21 cellular contexts compared by ENCODE assay signal in genomic region chr2:238567067-238567855, GRCh38.
DNase-seq lines count a peak whose midpoint lies in the region; ATAC-seq and TF ChIP-seq lines count a peak whose summit lies in the region.
"Had no signal": no experiment of that assay in that cellular context is flagged by ENCODE, and none has a peak within 500 bp of the region (broad histone marks: within the 10 kb centered on the region; RNA-seq: fewer than 3 reads in every experiment).

No MANE protein-coding gene starts in this region.

- 78 to 80% methylated on average over 11 to 22 of the region's 22 CpGs for WGBS in upper lobe of left lung, 2 donors

- no peak overlapping the region for H3K27ac ChIP-seq in colonic mucosa
- H3K27ac ChIP-seq in upper lobe of left lung: peak overlapping the region in 1 of 4 donors; percentile 90
- H3K27ac ChIP-seq: 22Rv1 had no signal

- ATAC-seq in upper lobe of left lung (ENCODE audit: low FRiP score in 2 of 2) (no peak), GM18868 (IDR thresholded peaks at IDR 0.05; ENCODE audit: unreplicated experiment) (no peak)
- no peak for ATAC-seq in stimulated activated effector memory CD8-positive, alpha-beta T cell treated with anti-CD3 and anti-CD28 coated beads, Interleukin-12 subunit alpha, Interleukin-12 subunit beta, amount 100 ng/mL, for 72 hours
- ATAC-seq: CD8-positive, alpha-beta T cell; GM23338 had no signal

- H3K27me3 Mint-ChIP-seq in neural crest cell (ENCODE audit: low read depth): no peaks in the 10 kb centered on the region

- H3K36me3 ChIP-seq in colonic mucosa: no peaks in the 10 kb centered on the region
- H3K36me3 ChIP-seq in upper lobe of left lung: no peaks in the 10 kb centered on the region

- H3K9ac ChIP-seq in colonic mucosa (ENCODE audit: low read depth in 2 of 2, low read length in 2 of 2): no peak overlapping the region

- no peak for TF ChIP-seq EP300 in upper lobe of left lung (IDR thresholded peaks at IDR 0.05)

- H3K27me3 ChIP-seq in colonic mucosa (no peaks in the 10 kb centered on the region), upper lobe of left lung (no peaks in the 10 kb centered on the region)

- H3K4me1 ChIP-seq in colonic mucosa (no peaks in the 10 kb centered on the region), upper lobe of left lung (peaks cover 0 to 36% (median 12%) of the 10 kb centered on the region in 4 donors)

- no peaks in the 10 kb centered on the region for H3K36me3 Mint-ChIP-seq in neural crest cell (ENCODE audit: low read depth)
- H3K36me3 Mint-ChIP-seq in stimulated activated effector memory CD8-positive, alpha-beta T cell treated with anti-CD3 and anti-CD28 coated beads, Interleukin-12 subunit alpha, Interleukin-12 subunit beta, amount 100 ng/mL, for 72 hours: no peaks in the 10 kb centered on the region
- H3K36me3 Mint-ChIP-seq: CD8-positive, alpha-beta T cell; IgD-negative memory B cell had no signal

- H3K4me1 Mint-ChIP-seq in neural crest cell: peaks cover 15% of the 10 kb centered on the region
- no peaks in the 10 kb centered on the region for H3K4me1 Mint-ChIP-seq in stimulated activated effector memory CD8-positive, alpha-beta T cell treated with anti-CD3 and anti-CD28 coated beads, Interleukin-12 subunit alpha, Interleukin-12 subunit beta, amount 100 ng/mL, for 72 hours
- H3K4me1 Mint-ChIP-seq: IgD-negative memory B cell had no signal

- H3K4me3 ChIP-seq in colonic mucosa: no peak overlapping the region
- no peak overlapping the region for H3K4me3 ChIP-seq in upper lobe of left lung
- H3K4me3 ChIP-seq: GM23338 had no signal

- H3K27ac Mint-ChIP-seq in neural crest cell (ENCODE audit: unreplicated experiment): peak overlapping the region; percentile 71
- no peak overlapping the region for H3K27ac Mint-ChIP-seq in stimulated activated effector memory CD8-positive, alpha-beta T cell treated with anti-CD3 and anti-CD28 coated beads, Interleukin-12 subunit alpha, Interleukin-12 subunit beta, amount 100 ng/mL, for 72 hours
- H3K27ac Mint-ChIP-seq: CD8-positive, alpha-beta T cell; GM23338; IgD-negative memory B cell had no signal

- peak; percentile 49 for DNase-seq in activated effector memory CD4-positive, alpha-beta T cell treated with anti-CD3 and anti-CD28 coated beads, Interleukin-2, amount 50 U/mL, for 16 hours
- DNase-seq in activated effector memory CD4-positive, alpha-beta T cell treated with Interleukin-2 at 50 U/mL for 16 hours: no peak
- peak; percentile 71 for DNase-seq in colonic mucosa
- DNase-seq in neural crest cell (ENCODE audit: low read depth, low spot score): no peak
- DNase-seq in upper lobe of left lung: peak; percentile 76 to 77
- DNase-seq in NK-92 (lab: John Stamatoyannopoulos, UW; ENCODE audit: unreplicated experiment): no peak
- DNase-seq in stimulated activated effector memory CD8-positive, alpha-beta T cell treated with anti-CD3 and anti-CD28 coated beads, Interleukin-12 subunit alpha, Interleukin-12 subunit beta, amount 100 ng/mL, for 72 hours (ENCODE audit: low spot score in 2 of 2): no peak
- DNase-seq: C1 segment of cervical spinal cord; CD8-positive, alpha-beta T cell; DND-41; HCEC 1CT; NCI-H1105; NCI-H146; NCI-H2029 treated with DMSO at 0.1 percent for 48 hours; NCI-H2171; NCI-H524 treated with DMSO at 0.1 percent for 48 hours; SHP77 treated with DMSO at 0.1 percent for 48 hours had no signal

- H3K9me3 ChIP-seq in colonic mucosa (no peaks in the 10 kb centered on the region), upper lobe of left lung (no peaks in the 10 kb centered on the region)

- H3K9me3 Mint-ChIP-seq in neural crest cell: no peaks in the 10 kb centered on the region
- no peaks in the 10 kb centered on the region for H3K9me3 Mint-ChIP-seq in stimulated activated effector memory CD8-positive, alpha-beta T cell treated with anti-CD3 and anti-CD28 coated beads, Interleukin-12 subunit alpha, Interleukin-12 subunit beta, amount 100 ng/mL, for 72 hours
- H3K9me3 Mint-ChIP-seq: CD8-positive, alpha-beta T cell; GM23338; IgD-negative memory B cell had no signal

- no peak overlapping the region for H3K4me3 Mint-ChIP-seq in neural crest cell
- no peak overlapping the region for H3K4me3 Mint-ChIP-seq in stimulated activated effector memory CD8-positive, alpha-beta T cell treated with anti-CD3 and anti-CD28 coated beads, Interleukin-12 subunit alpha, Interleukin-12 subunit beta, amount 100 ng/mL, for 72 hours
- H3K4me3 Mint-ChIP-seq: CD8-positive, alpha-beta T cell; GM23338; IgD-negative memory B cell had no signal

- intact Hi-C loops in colonic mucosa (cut with DNase I): no loop called here

- no peak for TF ChIP-seq CTCF in colonic mucosa (IDR thresholded peaks at IDR 0.05)
- no peak for TF ChIP-seq CTCF in neural crest cell (conservative IDR thresholded peaks at IDR 0.05)
- TF ChIP-seq CTCF in upper lobe of left lung (IDR thresholded peaks at IDR 0.05): no peak

- peak in 1 of 4 donors; percentile 27 for TF ChIP-seq POLR2A in upper lobe of left lung (IDR thresholded peaks at IDR 0.05)

Comparison
In these comparisons a context has a peak if more than half of its experiments do, and no peak if none do; other contexts are left out.
1. DNase-seq: peak in activated effector memory CD4-positive, alpha-beta T cell treated with anti-CD3 and anti-CD28 coated beads, Interleukin-2, amount 50 U/mL, for 16 hours (single experiment), colonic mucosa (single experiment) and upper lobe of left lung (2 of 2); none in activated effector memory CD4-positive, alpha-beta T cell treated with Interleukin-2 at 50 U/mL for 16 hours (single experiment), neural crest cell (single experiment), NK-92 (single experiment) and stimulated activated effector memory CD8-positive, alpha-beta T cell treated with anti-CD3 and anti-CD28 coated beads, Interleukin-12 subunit alpha, Interleukin-12 subunit beta, amount 100 ng/mL, for 72 hours (0 of 2).